12 cellular contexts compared by ENCODE assay signal in genomic region chr3:115321396-115321795, GRCh38.
DNase-seq lines count a peak whose midpoint lies in the region; ATAC-seq, FAIRE-seq and TF ChIP-seq lines count a peak whose summit lies in the region.
"Had no signal": no experiment of that assay in that cellular context is flagged by ENCODE, and none has a peak within 500 bp of the region (broad histone marks: within the 10 kb centered on the region; RNA-seq: fewer than 3 reads in every experiment).

No MANE protein-coding gene starts in this region.

- no peak overlapping the region for H3K4me3 Mint-ChIP-seq in effector memory CD8-positive, alpha-beta T cell
- no peak overlapping the region for H3K4me3 Mint-ChIP-seq in activated CD8-positive, alpha-beta T cell treated with anti-CD3 and anti-CD28 coated beads, Interleukin-2, amount 10 ng/mL, durations not matched to agents 7 days and 5 days

- H3K4me1 ChIP-seq in endothelial cell of umbilical vein (ENCODE audit: control insufficient read depth, extremely low read depth, insufficient read depth, low read length) = peaks cover 13% of the 10 kb centered on the region
- H3K4me1 ChIP-seq in lower lobe of right lung = no peaks in the 10 kb centered on the region
- H3K4me1 ChIP-seq: tibial artery had no signal

- no peak for TF ChIP-seq POLR2A in endothelial cell of umbilical vein (IDR thresholded peaks at IDR 0.05; ENCODE audit: low read depth, low read length)

- POLR2A ChIA-PET in endothelial cell of umbilical vein (lab: Charles Lee) = no interaction called here
- POLR2A ChIA-PET in activated CD8-positive, alpha-beta T cell treated with anti-CD3 and anti-CD28 coated beads, Interleukin-2, amount 10 ng/mL, durations not matched to agents 7 days and 5 days (lab: Charles Lee) = no interaction called here

- no TSS peak for BruUV-seq in endothelial cell of umbilical vein (replicated peaks; lab: Mats Ljungman, UMichigan)

- H4K20me1 ChIP-seq in endothelial cell of umbilical vein (replicated peaks; ENCODE audit: control insufficient read depth, extremely low read depth, insufficient read depth, low read length) = no peaks in the 10 kb centered on the region

- H3K79me2 ChIP-seq in endothelial cell of umbilical vein (ENCODE audit: control insufficient read depth, insufficient read depth, low read length) = no peaks in the 10 kb centered on the region

- no peaks in the 10 kb centered on the region for H3K27me3 ChIP-seq in endothelial cell of umbilical vein (ENCODE audit: control insufficient read depth in 2 of 2, insufficient read depth in 2 of 2, low read length in 2 of 2)
- no peaks in the 10 kb centered on the region for H3K27me3 ChIP-seq in lower lobe of right lung (ENCODE audit: low read depth)
- H3K27me3 ChIP-seq: tibial artery had no signal

- dilution Hi-C loops in endothelial cell of umbilical vein (cut with MboI; ENCODE audit: extremely low pct_ligation_motif_present, low sequenced_read_pairs) = no loop called here

- TF ChIP-seq CTCF in endothelial cell of umbilical vein (IDR thresholded peaks at IDR 0.05; ENCODE audit: extremely low read depth in 1 of 2, insufficient read depth in 1 of 2, low read depth in 1 of 2, low read length in 2 of 2) = no peak
- no peak for TF ChIP-seq CTCF in lower lobe of right lung (IDR thresholded peaks at IDR 0.05)

- ATAC-seq in GM19463 (IDR thresholded peaks at IDR 0.05; ENCODE audit: unreplicated experiment) = peak; percentile 42
- ATAC-seq in effector memory CD8-positive, alpha-beta T cell (replicated peaks) = no peak
- ATAC-seq in lower lobe of right lung = no peak
- no peak for ATAC-seq in activated CD8-positive, alpha-beta T cell treated with anti-CD3 and anti-CD28 coated beads, Interleukin-2, amount 10 ng/mL, durations not matched to agents 7 days and 5 days
- ATAC-seq: activated CD4-positive, CD25-positive, alpha-beta regulatory T cell treated with anti-CD3 and anti-CD28 coated beads, Interleukin-2, amount 50 U/mL, for 24 hours had no signal

- H3K27me3 Mint-ChIP-seq in effector memory CD8-positive, alpha-beta T cell = peaks cover 0 to 5% of the 10 kb centered on the region in 2 donors
- H3K27me3 Mint-ChIP-seq in activated CD8-positive, alpha-beta T cell treated with anti-CD3 and anti-CD28 coated beads, Interleukin-2, amount 10 ng/mL, durations not matched to agents 7 days and 5 days (ENCODE audit: low read depth) = no peaks in the 10 kb centered on the region

- no peaks in the 10 kb centered on the region for H3K9me1 ChIP-seq in endothelial cell of umbilical vein (replicated peaks; ENCODE audit: control insufficient read depth, extremely low read depth, insufficient read depth, low read length)

- CTCF ChIA-PET in endothelial cell of umbilical vein (lab: Charles Lee) = no interaction called here
- CTCF ChIA-PET in activated CD8-positive, alpha-beta T cell treated with anti-CD3 and anti-CD28 coated beads, Interleukin-2, amount 10 ng/mL, durations not matched to agents 7 days and 5 days (lab: Charles Lee) = no interaction called here

- no peak overlapping the region for H2AFZ ChIP-seq in endothelial cell of umbilical vein (ENCODE audit: low read depth, low read length)

- H3K36me3 Mint-ChIP-seq in effector memory CD8-positive, alpha-beta T cell (ENCODE audit: insufficient read depth) = no peaks in the 10 kb centered on the region
- H3K36me3 Mint-ChIP-seq in activated CD8-positive, alpha-beta T cell treated with anti-CD3 and anti-CD28 coated beads, Interleukin-2, amount 10 ng/mL, durations not matched to agents 7 days and 5 days (ENCODE audit: low read depth) = no peaks in the 10 kb centered on the region

- H3K36me3 ChIP-seq in endothelial cell of umbilical vein (ENCODE audit: control insufficient read depth in 2 of 2, extremely low read depth in 1 of 2, insufficient read depth in 2 of 2, low read length in 2 of 2) (no peaks in the 10 kb centered on the region), lower lobe of right lung (no peaks in the 10 kb centered on the region)
- H3K36me3 ChIP-seq: tibial artery had no signal

- H3K9me3 Mint-ChIP-seq in effector memory CD8-positive, alpha-beta T cell = peaks cover 0 to 8% of the 10 kb centered on the region in 2 donors
- H3K9me3 Mint-ChIP-seq in activated CD8-positive, alpha-beta T cell treated with anti-CD3 and anti-CD28 coated beads, Interleukin-2, amount 10 ng/mL, durations not matched to agents 7 days and 5 days (ENCODE audit: insufficient read depth) = no peaks in the 10 kb centered on the region

- peak; percentile 92 for DNase-seq in A172 (ENCODE audit: low spot score)
- peak; percentile 66 for DNase-seq in NCI-H2227 (lab: John Stamatoyannopoulos, UW; ENCODE audit: unreplicated experiment)
- peak; percentile 68 for DNase-seq in endothelial cell of umbilical vein (ENCODE audit: low read depth, low spot score)
- DNase-seq in effector memory CD8-positive, alpha-beta T cell = no peak
- DNase-seq in NAMALWA (ENCODE audit: low spot score) = no peak
- no peak for DNase-seq in lower lobe of right lung
- DNase-seq in activated CD8-positive, alpha-beta T cell treated with anti-CD3 and anti-CD28 coated beads, Interleukin-2, amount 10 ng/mL, durations not matched to agents 7 days and 5 days = no peak
- DNase-seq: RPMI8226; stimulated activated CD4-positive, alpha-beta T cell treated with anti-CD3 and anti-CD28 coated beads, Interleukin-4, amount 100 ng/mL, for 4 hours; tibial artery had no signal

- H3K4me2 ChIP-seq in endothelial cell of umbilical vein (ENCODE audit: insufficient read depth, low read length) = peak overlapping the region; percentile 45

- no peak overlapping the region for H3K27ac ChIP-seq in endothelial cell of umbilical vein (ENCODE audit: insufficient read depth, low read depth, low read length)
- H3K27ac ChIP-seq in lower lobe of right lung = no peak overlapping the region
- H3K27ac ChIP-seq: tibial artery had no signal

- no peaks in the 10 kb centered on the region for H3K4me1 Mint-ChIP-seq in effector memory CD8-positive, alpha-beta T cell (ENCODE audit: low read depth in 2 of 2)
- H3K4me1 Mint-ChIP-seq in activated CD8-positive, alpha-beta T cell treated with anti-CD3 and anti-CD28 coated beads, Interleukin-2, amount 10 ng/mL, durations not matched to agents 7 days and 5 days (ENCODE audit: low read depth) = no peaks in the 10 kb centered on the region

- no peak overlapping the region for H3K4me3 ChIP-seq in endothelial cell of umbilical vein (replicated peaks in 1 of 3; ENCODE audit: insufficient read depth in 1 of 3, low read depth in 1 of 3, low read length in 3 of 3)
- H3K4me3 ChIP-seq in lower lobe of right lung = no peak overlapping the region
- H3K4me3 ChIP-seq: tibial artery had no signal

- peak; percentile 88 for FAIRE-seq in endothelial cell of umbilical vein (lab: Jason Lieb, UNC)

- no peak overlapping the region for H3K9ac ChIP-seq in endothelial cell of umbilical vein (replicated peaks; ENCODE audit: extremely low read depth, insufficient read depth, low read length)

- H3K27ac Mint-ChIP-seq in effector memory CD8-positive, alpha-beta T cell = no peak overlapping the region
- H3K27ac Mint-ChIP-seq in activated CD8-positive, alpha-beta T cell treated with anti-CD3 and anti-CD28 coated beads, Interleukin-2, amount 10 ng/mL, durations not matched to agents 7 days and 5 days = no peak overlapping the region

- H3K9me3 ChIP-seq in endothelial cell of umbilical vein (replicated peaks; ENCODE audit: control insufficient read depth, insufficient read depth, low read length) = no peaks in the 10 kb centered on the region
- no peaks in the 10 kb centered on the region for H3K9me3 ChIP-seq in lower lobe of right lung
- H3K9me3 ChIP-seq: tibial artery had no signal

- intact Hi-C loops in endothelial cell of umbilical vein (cut with micrococcal nuclease) = loop anchor here (5.0 kb wide), 1 partner anchor 74 kb away; no protein-coding TSS in a partner anchor
- intact Hi-C loops in lower lobe of right lung (cut with DNase I) = no loop called here

TF ChIP-seq in endothelial cell of umbilical vein, 7 proteins besides CTCF, POLR2A, EP300 and RAD21:
- TF ChIP-seq MAX (IDR thresholded peaks at IDR 0.05; ENCODE audit: insufficient read depth, insufficient read length) (no peak), FOS (IDR thresholded peaks at IDR 0.05; ENCODE audit: borderline replicate concordance, insufficient read depth, low read length) (peak; percentile 43), JUN (IDR thresholded peaks at IDR 0.05; ENCODE audit: borderline replicate concordance, insufficient read depth, insufficient read length, low read depth) (peak; percentile 63), POLR2AphosphoS5 (IDR thresholded peaks at IDR 0.05; ENCODE audit: insufficient read depth, low read depth, low read length) (peak; percentile 43), GATA2 (IDR thresholded peaks at IDR 0.05; ENCODE audit: insufficient read depth, insufficient read length, low read depth, low read length) (peak; percentile 70), MYC (IDR thresholded peaks at IDR 0.05; ENCODE audit: low read depth, low read length) (no peak), EZH2 (IDR thresholded peaks at IDR 0.05; ENCODE audit: borderline replicate concordance, low read depth, low read length, severe bottlenecking) (no peak)

Comparison
In these comparisons a context has a peak if more than half of its experiments do, and no peak if none do; other contexts are left out.
1. DNase-seq: peak in A172 (single experiment), NCI-H2227 (single experiment) and endothelial cell of umbilical vein (single experiment); none in effector memory CD8-positive, alpha-beta T cell (0 of 3), NAMALWA (single experiment), lower lobe of right lung (single experiment) and activated CD8-positive, alpha-beta T cell treated with anti-CD3 and anti-CD28 coated beads, Interleukin-2, amount 10 ng/mL, durations not matched to agents 7 days and 5 days (single experiment).